12 cellular contexts compared by ENCODE assay signal in the genomic region with DNA sequence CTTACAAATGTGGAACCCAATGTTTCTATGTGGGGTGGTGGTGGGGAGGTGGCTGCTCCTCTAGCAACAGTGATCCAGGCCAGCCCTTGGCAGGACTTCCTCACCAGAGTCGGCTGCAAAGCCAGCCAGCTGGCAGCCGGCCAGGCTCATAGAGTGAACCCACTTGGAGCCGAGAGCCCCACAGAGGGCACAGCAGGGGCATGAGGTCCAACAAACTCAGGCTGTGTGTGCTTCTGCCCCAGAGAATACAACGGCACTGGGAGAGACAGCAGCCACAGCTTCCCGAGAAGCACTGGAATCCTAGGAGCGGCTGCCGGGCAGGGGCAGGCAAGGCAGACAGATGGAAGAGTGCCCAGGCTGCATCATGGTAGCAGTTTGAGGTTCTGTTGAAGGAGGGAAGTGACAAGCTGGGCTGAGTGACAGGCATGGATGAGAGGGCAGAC. TPM values are rescaled to one million over a fixed set of nuclear protein-coding genes. Genes with fewer than 3 reads are reported as not detected.
A peak's percentile ranks its signal among the peaks of the same experiment; 100 is the strongest.
DNase-seq lines count a peak whose midpoint lies in the region; ATAC-seq, FAIRE-seq and TF ChIP-seq lines count a peak whose summit lies in the region.
"Had no signal": no experiment of that assay in that cellular context is flagged by ENCODE, and none has a peak within 500 bp of the region (broad histone marks: within the 10 kb centered on the region; RNA-seq: fewer than 3 reads in every experiment).

No MANE protein-coding gene starts in this region.

- H3K4me1 ChIP-seq in SJCRH30, result peaks cover 19% of the 10 kb centered on the region
- peaks cover 0 to 3% of the 10 kb centered on the region in 2 donors for H3K4me1 ChIP-seq in kidney (ENCODE audit: control insufficient read depth in 1 of 2, insufficient read depth in 1 of 2, low read depth in 1 of 2, low read length in 2 of 2)
- no peaks in the 10 kb centered on the region for H3K4me1 ChIP-seq in aorta (ENCODE audit: control insufficient read depth in 1 of 2, insufficient read depth in 2 of 2, low read length in 2 of 2)

- WGBS in aorta, 2 donors, result 3 to 46% methylated on average over 7 of the region's 7 CpGs

- H3K27ac Mint-ChIP-seq in immature natural killer cell, result no peak overlapping the region
- no peak overlapping the region for H3K27ac Mint-ChIP-seq in naive thymus-derived CD8-positive, alpha-beta T cell

- H3K4me1 Mint-ChIP-seq in immature natural killer cell, result no peaks in the 10 kb centered on the region
- peaks cover under 1 to 5% (median 3%) of the 10 kb centered on the region in 4 donors for H3K4me1 Mint-ChIP-seq in naive thymus-derived CD8-positive, alpha-beta T cell

- no peak for ATAC-seq in aorta (ENCODE audit: low FRiP score)
- no peak for ATAC-seq in naive thymus-derived CD8-positive, alpha-beta T cell

- H3K9me3 ChIP-seq in SJCRH30 (replicated peaks) (no peaks in the 10 kb centered on the region), kidney (ENCODE audit: control insufficient read depth in 1 of 2, low read length in 2 of 2) (no peaks in the 10 kb centered on the region), aorta (ENCODE audit: control insufficient read depth, low read length) (no peaks in the 10 kb centered on the region)

- intact Hi-C loops in kidney (cut with DNase I) (no loop called here), aorta (cut with DNase I) (no loop called here)

- H3K36me3 ChIP-seq in SJCRH30 (no peaks in the 10 kb centered on the region), kidney (ENCODE audit: control insufficient read depth in 1 of 2, insufficient read depth in 2 of 2, low read length in 2 of 2) (no peaks in the 10 kb centered on the region), aorta (ENCODE audit: control insufficient read depth in 1 of 2, insufficient read depth in 2 of 2, low read length in 1 of 2) (no peaks in the 10 kb centered on the region)

- H3K4me3 ChIP-seq in SJCRH30 (no peak overlapping the region), kidney (ENCODE audit: low read length in 2 of 2) (no peak overlapping the region), aorta (ENCODE audit: low read length in 2 of 2) (no peak overlapping the region)

- DNase-seq in SHP77 (lab: John Stamatoyannopoulos, UW) (peak; percentile 6 to 16), SHP77 treated with DMSO at 0.1 percent for 48 hours (lab: John Stamatoyannopoulos, UW) (no peak), SJCRH30 (peak; percentile 40 to 60), kidney (peak; percentile 82), aorta (peak; percentile 76 to 80), immature natural killer cell (no peak)
- no peak for DNase-seq in stimulated activated CD8-positive, alpha-beta memory T cell treated with anti-CD3 and anti-CD28 coated beads, Interleukin-4, amount 100 ng/mL, for 48 hours
- DNase-seq in naive thymus-derived CD8-positive, alpha-beta T cell, result no peak
- DNase-seq: activated T-cell treated with anti-CD3 and anti-CD28 coated beads, Interleukin-2, amount 50 U/mL, for 48 hours; effector CD8-positive, alpha-beta T cell had no signal

- H3K27ac ChIP-seq in SJCRH30 (no peak overlapping the region), kidney (ENCODE audit: low read depth in 2 of 2, low read length in 2 of 2) (no peak overlapping the region), aorta (ENCODE audit: low read depth in 1 of 2, low read length in 2 of 2) (no peak overlapping the region)

- no peak for TF ChIP-seq CTCF in kidney (IDR thresholded peaks at IDR 0.05; ENCODE audit: borderline replicate concordance, extremely low read depth, insufficient read depth)

- H3K27me3 ChIP-seq in SJCRH30, result peaks cover 3% of the 10 kb centered on the region; the same call in 1 of the 2 replicates
- H3K27me3 ChIP-seq in aorta (ENCODE audit: control insufficient read depth in 1 of 2, insufficient read depth in 2 of 2, low read length in 1 of 2), result no peaks in the 10 kb centered on the region

- no peaks in the 10 kb centered on the region for H3K9me3 Mint-ChIP-seq in immature natural killer cell
- H3K9me3 Mint-ChIP-seq in naive thymus-derived CD8-positive, alpha-beta T cell, result no peaks in the 10 kb centered on the region

- no peaks in the 10 kb centered on the region for H3K36me3 Mint-ChIP-seq in immature natural killer cell
- H3K36me3 Mint-ChIP-seq in naive thymus-derived CD8-positive, alpha-beta T cell, result no peaks in the 10 kb centered on the region

- H3K4me3 Mint-ChIP-seq in immature natural killer cell, result no peak overlapping the region
- H3K4me3 Mint-ChIP-seq in naive thymus-derived CD8-positive, alpha-beta T cell, result no peak overlapping the region

- FAIRE-seq in kidney (lab: Jason Lieb, UNC), result no peak
- FAIRE-seq: GM12892, keratinocyte had no signal

- H3K9ac ChIP-seq in kidney (ENCODE audit: low read length in 2 of 2), result no peak overlapping the region

- H3K27me3 Mint-ChIP-seq in immature natural killer cell (ENCODE audit: low read depth in 3 of 3), result peaks cover 0 to 8% (median 5%) of the 10 kb centered on the region in 3 donors
- H3K27me3 Mint-ChIP-seq in naive thymus-derived CD8-positive, alpha-beta T cell, result no peaks in the 10 kb centered on the region

- POLR2A ChIA-PET in naive thymus-derived CD8-positive, alpha-beta T cell (lab: Charles Lee), result interaction anchor here (0.6 kb wide), 1 partner anchor 9 kb away, joined by 5 read pairs; no protein-coding TSS in a partner anchor

RNA-seq across cellular contexts. Expression of a gene that starts 23.5 kb away (rescaled TPM):
- not detected in 2 replicates for total RNA-seq in SJCRH30 (2014; rRNA removed; shearing (Covaris generic))
- total RNA-seq in kidney (1.3 TPM), aorta (1 to 10 TPM in 1 of 2 donors, under 1 TPM in 1; 0.45 to 1.3 TPM)
- polyA plus RNA-seq in kidney (ENCODE audit: insufficient read depth, low read depth, low replicate concordance) (0.92 TPM), aorta (under 1 TPM in 1 of 2 donors, not detected in 1; 0.15 TPM), immature natural killer cell (under 1 TPM in 2 of 3 donors, not detected in 1; 0.33 to 0.69 TPM)
- 1 to 10 TPM; 1.2 to 2.0 TPM for total RNA-seq in naive thymus-derived CD8-positive, alpha-beta T cell
- polyA plus RNA-seq in naive thymus-derived CD8-positive, alpha-beta T cell, result 1 to 10 TPM in 1 of 3 donors, under 1 TPM in 2; 0.43 to 1.1 (median 0.47) TPM
- polyA plus RNA-seq: keratinocyte had no signal

RNA-seq across cellular contexts. Expression of a gene that starts 42.0 kb away (rescaled TPM):
- 70.9 and 73.8 TPM in 2 replicates for total RNA-seq in SJCRH30 (2014; rRNA removed; shearing (Covaris generic))
- total RNA-seq in kidney (40.1 TPM), aorta (10 to 100 TPM; 19.0 to 23.7 TPM)
- polyA plus RNA-seq in kidney (ENCODE audit: insufficient read depth, low read depth, low replicate concordance) (32.4 TPM), aorta (1 to 10 TPM; 4.5 to 6.4 TPM), immature natural killer cell (100 to 1,000 TPM; 104 to 244 (median 139) TPM)
- 100 to 1,000 TPM; 234 to 235 TPM for total RNA-seq in naive thymus-derived CD8-positive, alpha-beta T cell
- 100 to 1,000 TPM; 161 to 269 (median 226) TPM for polyA plus RNA-seq in naive thymus-derived CD8-positive, alpha-beta T cell

RNA-seq across cellular contexts. Expression of a gene that starts 56.5 kb away (rescaled TPM):
- 7,998 and 9,259 TPM in 2 replicates for total RNA-seq in SJCRH30 (2014; rRNA removed; shearing (Covaris generic))
- total RNA-seq in kidney (1,212 TPM), aorta (1,000 to 10,000 TPM; 1,166 to 1,184 TPM)
- polyA plus RNA-seq in kidney (ENCODE audit: insufficient read depth, low read depth, low replicate concordance) (2,663 TPM), aorta (1,000 to 10,000 TPM; 4,457 to 9,358 TPM), immature natural killer cell (1,000 to 10,000 TPM; 1,116 to 2,496 (median 1,471) TPM)
- total RNA-seq in naive thymus-derived CD8-positive, alpha-beta T cell, result 1,000 to 10,000 TPM; 3,863 to 3,911 TPM
- polyA plus RNA-seq in naive thymus-derived CD8-positive, alpha-beta T cell, result 1,000 to 10,000 TPM; 4,465 to 5,898 (median 5,767) TPM

Comparison
In these comparisons a context has a peak if more than half of its experiments do, and no peak if none do; other contexts are left out.
1. DNase-seq: peak in SHP77 (2 of 2), SJCRH30 (2 of 2), kidney (single experiment) and aorta (2 of 2); none in SHP77 treated with DMSO at 0.1 percent for 48 hours (single experiment), stimulated activated CD8-positive, alpha-beta memory T cell treated with anti-CD3 and anti-CD28 coated beads, Interleukin-4, amount 100 ng/mL, for 48 hours (single experiment), immature natural killer cell (0 of 3) and naive thymus-derived CD8-positive, alpha-beta T cell (0 of 10).